8 cellular contexts compared by ENCODE assay signal in the genomic region with DNA sequence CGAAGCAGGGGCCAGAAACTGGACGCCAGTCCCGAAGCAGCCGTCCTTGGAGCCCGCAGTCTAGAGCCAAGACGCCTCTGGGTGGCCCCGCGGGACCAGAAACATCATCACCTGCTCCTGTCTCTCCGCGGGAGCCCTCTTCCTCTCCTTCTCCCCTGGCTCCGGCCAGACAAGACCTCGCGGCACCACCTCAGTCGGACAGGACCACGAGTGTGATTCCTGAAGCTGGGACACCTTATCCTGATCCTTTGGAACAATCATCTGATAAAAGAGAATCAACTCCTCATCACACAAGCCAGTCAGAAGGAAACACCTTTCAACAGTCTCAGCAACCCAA. TPM values are rescaled to one million over a fixed set of nuclear protein-coding genes. Genes with fewer than 3 reads are reported as not detected.
DNase-seq lines count a peak whose midpoint lies in the region; ATAC-seq and TF ChIP-seq lines count a peak whose summit lies in the region.

No MANE protein-coding gene starts in this region.

- peak overlapping the region; percentile 57 to 90 (median 74) for H3K4me3 Mint-ChIP-seq in immature natural killer cell
- peak overlapping the region; percentile 86 for H3K4me3 Mint-ChIP-seq in stimulated activated memory B cell treated with anti-CD40 and anti-IgM and Interleukin-4, amounts not matched to agents 10 μg/mL and 1 μg/mL and 100 μg/mL, for 72 hours

- TF ChIP-seq CTCF in BE2C (IDR thresholded peaks at IDR 0.05; ENCODE audit: low read depth, low read length): no peak
- no peak for TF ChIP-seq CTCF in astrocyte of the cerebellum (IDR thresholded peaks at IDR 0.05; ENCODE audit: low read depth, low read length, missing control alignments)

- DNase-seq in BE2C: peak; percentile 11
- peak; percentile 61 for DNase-seq in NCI-H146 (lab: John Stamatoyannopoulos, UW)
- no peak for DNase-seq in astrocyte of the cerebellum (ENCODE audit: low read depth)
- DNase-seq in immature natural killer cell: no peak
- no peak for DNase-seq in RKO (ENCODE audit: low spot score)
- no peak for DNase-seq in NCI-H82 (lab: John Stamatoyannopoulos, UW)

- in situ Hi-C loops in astrocyte of the cerebellum (cut with HindIII; ENCODE audit: low sequenced_read_pairs): no loop called here

- H3K9me3 Mint-ChIP-seq in immature natural killer cell: no peaks in the 10 kb centered on the region
- no peaks in the 10 kb centered on the region for H3K9me3 Mint-ChIP-seq in stimulated activated memory B cell treated with anti-CD40 and anti-IgM and Interleukin-4, amounts not matched to agents 10 μg/mL and 1 μg/mL and 100 μg/mL, for 72 hours

- H3K4me1 Mint-ChIP-seq in immature natural killer cell: peaks cover 14 to 19% of the 10 kb centered on the region in 2 donors
- peaks cover 13% of the 10 kb centered on the region for H3K4me1 Mint-ChIP-seq in stimulated activated memory B cell treated with anti-CD40 and anti-IgM and Interleukin-4, amounts not matched to agents 10 μg/mL and 1 μg/mL and 100 μg/mL, for 72 hours

- peaks cover 0 to 12% (median 0%) of the 10 kb centered on the region in 3 donors for H3K36me3 Mint-ChIP-seq in immature natural killer cell
- no peaks in the 10 kb centered on the region for H3K36me3 Mint-ChIP-seq in stimulated activated memory B cell treated with anti-CD40 and anti-IgM and Interleukin-4, amounts not matched to agents 10 μg/mL and 1 μg/mL and 100 μg/mL, for 72 hours

- H3K9me3 ChIP-seq in BE2C: no peaks in the 10 kb centered on the region

- H3K27ac Mint-ChIP-seq in immature natural killer cell: peak overlapping the region in 2 of 6 donors; percentile 6 to 48
- no peak overlapping the region for H3K27ac Mint-ChIP-seq in stimulated activated memory B cell treated with anti-CD40 and anti-IgM and Interleukin-4, amounts not matched to agents 10 μg/mL and 1 μg/mL and 100 μg/mL, for 72 hours

- H3K4me3 ChIP-seq in BE2C (ENCODE audit: low read depth, low read length) (peak overlapping the region; percentile 52), astrocyte of the cerebellum (ENCODE audit: low read depth, low read length) (peak overlapping the region; percentile 77)

- peak; percentile 32 for ATAC-seq in GM21390 (IDR thresholded peaks at IDR 0.05; ENCODE audit: unreplicated experiment)
- ATAC-seq in stimulated activated memory B cell treated with anti-CD40 and anti-IgM and Interleukin-4, amounts not matched to agents 10 μg/mL and 1 μg/mL and 100 μg/mL, for 72 hours: peak; percentile 35

- H3K27me3 Mint-ChIP-seq in immature natural killer cell (ENCODE audit: low read depth in 3 of 3): peaks cover 0 to 10% (median 8%) of the 10 kb centered on the region in 3 donors
- H3K27me3 Mint-ChIP-seq in stimulated activated memory B cell treated with anti-CD40 and anti-IgM and Interleukin-4, amounts not matched to agents 10 μg/mL and 1 μg/mL and 100 μg/mL, for 72 hours: peaks cover 9% of the 10 kb centered on the region

- H3K4me1 ChIP-seq in BE2C: no peaks in the 10 kb centered on the region

- peaks cover 3% of the 10 kb centered on the region for H3K27me3 ChIP-seq in BE2C

- no peaks in the 10 kb centered on the region for H3K36me3 ChIP-seq in BE2C

RNA-seq across cellular contexts. Expression of gene RSPH4A, which starts 0.4 kb away (rescaled TPM):
- polyA plus RNA-seq in BE2C (2012; ENCODE audit: insufficient read depth, insufficient read length, low read depth): not detected
- under 1 TPM in 1 of 3 donors, not detected in 2; 0.11 TPM for polyA plus RNA-seq in immature natural killer cell

RNA-seq across cellular contexts. Expression of gene RWDD1, which starts 45.4 kb away (rescaled TPM):
- 127 TPM for polyA plus RNA-seq in BE2C (2012; ENCODE audit: insufficient read depth, insufficient read length, low read depth)
- 10 to 100 TPM; 69.1 to 87.3 (median 70.4) TPM for polyA plus RNA-seq in immature natural killer cell

RNA-seq across cellular contexts. Expression of gene ZUP1, which starts 51.8 kb away (rescaled TPM):
- polyA plus RNA-seq in BE2C (2012; ENCODE audit: insufficient read depth, insufficient read length, low read depth): 4.2 TPM
- 1 to 10 TPM; 4.2 to 8.5 (median 4.6) TPM for polyA plus RNA-seq in immature natural killer cell

Comparison
In these comparisons a context has a peak if more than half of its experiments do, and no peak if none do; other contexts are left out.
1. DNase-seq: peak in BE2C (single experiment) and NCI-H146 (single experiment); none in astrocyte of the cerebellum (single experiment), immature natural killer cell (0 of 3), RKO (single experiment) and NCI-H82 (single experiment).